ENCODE assay signal across 10 cellular contexts in genomic region chr13:94516456-94516855, GRCh38. TPM values are rescaled to one million over a fixed set of nuclear protein-coding genes. Genes with fewer than 3 reads are reported as not detected.
"Had no signal": no experiment of that assay in that cellular context is flagged by ENCODE, and none has a peak within 500 bp of the region (broad histone marks: within the 10 kb centered on the region; RNA-seq: fewer than 3 reads in every experiment).

No MANE protein-coding gene starts in this region.

- H3K4me3 Mint-ChIP-seq: GM23338, H9, HFFc6 had no signal

- H3K9me3 Mint-ChIP-seq: HFFc6 had no signal

- ATAC-seq: GM23338, HCT116 had no signal

- H3K9me3 ChIP-seq: HAP-1 had no signal

- H3K4me3 ChIP-seq: GM23248, GM23338, HAP-1 had no signal

- DNase-seq: GM23248, GOT3, H7, H9, HCEC 1CT, HFFc6 had no signal

- H3K27ac Mint-ChIP-seq: GM23338, H9, HFFc6 had no signal

- H3K9ac ChIP-seq: GM23248 had no signal

- H2AFZ ChIP-seq: GM23248, GM23338 had no signal

- H3K27ac ChIP-seq: GM23248 had no signal

- H3K36me3 ChIP-seq: HAP-1 had no signal

- H3K4me2 ChIP-seq: GM23338 had no signal

- H3K4me1 ChIP-seq: HAP-1 had no signal

RNA-seq across cellular contexts. Expression of gene DCT, which starts 37.0 kb away (rescaled TPM):
- total RNA-seq: GM23248, H1, H7, H9, HFFc6 had no signal
- polyA plus RNA-seq: GM23248, GM23338 had no signal
